In genomic region chr21:26495283-26495849, GRCh38 we compare ENCODE assay signal across 21 cellular contexts.
DNase-seq lines count a peak whose midpoint lies in the region; ATAC-seq, FAIRE-seq and TF ChIP-seq lines count a peak whose summit lies in the region.
"Had no signal": no experiment of that assay in that cellular context is flagged by ENCODE, and none has a peak within 500 bp of the region (broad histone marks: within the 10 kb centered on the region; RNA-seq: fewer than 3 reads in every experiment).

No MANE protein-coding gene starts in this region.

- in situ Hi-C loops in SK-MEL-5 (cut with HindIII; ENCODE audit: low pct_unique_long_range_greater_than_20kb, low sequenced_read_pairs) = no loop called here
- in situ Hi-C loops in brain microvascular endothelial cell (cut with HindIII; ENCODE audit: low pct_ligation_motif_present, low sequenced_read_pairs) = no loop called here

- intact Hi-C loops in upper lobe of right lung (cut with DNase I) = no loop called here

- no peaks in the 10 kb centered on the region for H3K9me3 ChIP-seq in upper lobe of right lung

- TF ChIP-seq CTCF in upper lobe of right lung (IDR thresholded peaks at IDR 0.05) (no peak), brain microvascular endothelial cell (IDR thresholded peaks at IDR 0.05; ENCODE audit: low read depth, low read length, missing control alignments) (no peak)

- H3K36me3 ChIP-seq in upper lobe of right lung (no peaks in the 10 kb centered on the region), brain microvascular endothelial cell (replicated peaks) (no peaks in the 10 kb centered on the region)
- H3K36me3 ChIP-seq: BLaER1 had no signal

- H3K27me3 ChIP-seq in upper lobe of right lung (no peaks in the 10 kb centered on the region), brain microvascular endothelial cell (replicated peaks) (no peaks in the 10 kb centered on the region)
- H3K27me3 ChIP-seq: BLaER1 had no signal

- peak; percentile 44 for DNase-seq in NCI-H82 (lab: John Stamatoyannopoulos, UW)
- DNase-seq in NCI-H82 treated with DMSO at 0.1 percent for 48 hours (lab: John Stamatoyannopoulos, UW; ENCODE audit: unreplicated experiment) = no peak
- DNase-seq in NAMALWA (ENCODE audit: low spot score) = peak; percentile 3
- DNase-seq in SK-MEL-5 (ENCODE audit: low read depth, low spot score) = peak; percentile 6
- DNase-seq in urothelium cell line (ENCODE audit: low spot score) = no peak
- DNase-seq in upper lobe of right lung = no peak
- no peak for DNase-seq in brain microvascular endothelial cell
- DNase-seq in kidney glomerular epithelial cell (lab: John Stamatoyannopoulos, UW) = no peak
- DNase-seq: 8988T; CD8-positive, alpha-beta T cell; GF-D8; Kasumi-1; NCI-H1417 treated with DMSO at 0.1 percent for 48 hours; NCI-H1930; NCI-H524; T-helper 1 cell had no signal

- H3K27ac ChIP-seq in upper lobe of right lung (no peak overlapping the region), brain microvascular endothelial cell (no peak overlapping the region)
- H3K27ac ChIP-seq: BLaER1, SK-N-MC had no signal

- H3K4me1 ChIP-seq in upper lobe of right lung = no peaks in the 10 kb centered on the region
- H3K4me1 ChIP-seq: BLaER1 had no signal

- peak; percentile 59 for FAIRE-seq in urothelium cell line (lab: Jason Lieb, UNC)
- FAIRE-seq: GM12892, H54 had no signal

- no peak for ATAC-seq in upper lobe of right lung
- ATAC-seq: CD8-positive, alpha-beta T cell; Right ventricle myocardium inferior had no signal

- H3K4me3 ChIP-seq in upper lobe of right lung = no peak overlapping the region
- H3K4me3 ChIP-seq in brain microvascular endothelial cell (ENCODE audit: low read depth, low read length) = no peak overlapping the region
- H3K4me3 ChIP-seq: BLaER1, SK-N-MC had no signal

Comparison
In these comparisons a context has a peak if more than half of its experiments do, and no peak if none do; other contexts are left out.
1. DNase-seq: peak in NCI-H82 (single experiment), NAMALWA (single experiment) and SK-MEL-5 (single experiment); none in NCI-H82 treated with DMSO at 0.1 percent for 48 hours (single experiment), urothelium cell line (single experiment), upper lobe of right lung (single experiment), brain microvascular endothelial cell (single experiment) and kidney glomerular epithelial cell (single experiment).